ENCODE assay signal across 17 cellular contexts in the genomic region with DNA sequence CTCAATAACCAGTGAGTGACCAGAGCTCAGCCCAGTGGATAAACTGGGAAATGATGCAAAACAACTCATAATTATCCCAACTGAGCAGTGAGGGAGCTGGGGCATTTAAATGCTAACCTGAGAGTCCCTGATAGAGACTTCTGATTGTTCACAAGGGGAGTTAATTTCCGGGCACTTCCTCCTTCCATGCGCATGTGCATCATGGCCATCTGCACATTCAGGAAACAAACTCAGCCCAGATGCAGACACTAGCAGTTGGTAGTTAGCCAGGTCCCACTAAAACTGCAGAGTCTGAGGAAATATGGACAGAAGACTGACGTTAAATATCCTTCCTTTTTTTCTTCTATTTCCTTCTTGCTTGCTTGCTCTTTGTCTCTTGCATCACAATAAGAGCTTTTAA.
"Had no signal": no experiment of that assay in that cellular context is flagged by ENCODE, and none has a peak within 500 bp of the region (broad histone marks: within the 10 kb centered on the region; RNA-seq: fewer than 3 reads in every experiment).

No MANE protein-coding gene starts in this region.

- H3K4me1 ChIP-seq: right atrium auricular region, tibial nerve, uterus had no signal

- FAIRE-seq: colon, kidney, small intestine had no signal

- ATAC-seq: left ventricle myocardium superior; natural killer cell treated with Interleukin-12 subunit alpha and Interleukin-12 subunit beta and Interleukin-15 and Interleukin-18, amount 100 ng/mL, for 72 hours had no signal

- DNase-seq: activated CD4-positive, CD25-positive, alpha-beta regulatory T cell treated with anti-CD3 and anti-CD28 coated beads, Interleukin-2, amount 50 U/mL, for 72 hours; activated naive CD4-positive, alpha-beta T cell treated with anti-CD3 and anti-CD28 coated beads, Interleukin-2, amount 50 U/mL, for 16 hours; activated T-cell treated with anti-CD3 and anti-CD28 coated beads for 4 hours; hippocampal formation; kidney; left ventricle myocardium superior; mesendoderm; nucleus accumbens; small intestine; stimulated activated CD4-positive, alpha-beta T cell treated with anti-CD3 and anti-CD28 coated beads, Interleukin-4, amount 100 ng/mL, for 24 hours; stimulated activated naive CD4-positive, alpha-beta T cell; uterus had no signal

- H3K4me3 ChIP-seq: cardiac muscle cell, right atrium auricular region, tibial nerve, uterus had no signal

- H3K27ac Mint-ChIP-seq: natural killer cell treated with Interleukin-12 subunit alpha and Interleukin-12 subunit beta and Interleukin-15 and Interleukin-18, amount 100 ng/mL, for 72 hours had no signal

- H3K9me3 ChIP-seq: right atrium auricular region, tibial nerve, uterus had no signal

- H3K4me3 Mint-ChIP-seq: natural killer cell treated with Interleukin-12 subunit alpha and Interleukin-12 subunit beta and Interleukin-15 and Interleukin-18, amount 100 ng/mL, for 72 hours had no signal

- H3K27me3 ChIP-seq: cardiac muscle cell, right atrium auricular region, tibial nerve, uterus had no signal

- H3K27me3 Mint-ChIP-seq: natural killer cell treated with Interleukin-12 subunit alpha and Interleukin-12 subunit beta and Interleukin-15 and Interleukin-18, amount 100 ng/mL, for 72 hours had no signal

- H3K36me3 ChIP-seq: cardiac muscle cell, right atrium auricular region, tibial nerve, uterus had no signal

- H3K27ac ChIP-seq: cardiac muscle cell, right atrium auricular region, tibial nerve, uterus had no signal
